Comparison of ENCODE assay signal across 8 cellular contexts in the genomic region with DNA sequence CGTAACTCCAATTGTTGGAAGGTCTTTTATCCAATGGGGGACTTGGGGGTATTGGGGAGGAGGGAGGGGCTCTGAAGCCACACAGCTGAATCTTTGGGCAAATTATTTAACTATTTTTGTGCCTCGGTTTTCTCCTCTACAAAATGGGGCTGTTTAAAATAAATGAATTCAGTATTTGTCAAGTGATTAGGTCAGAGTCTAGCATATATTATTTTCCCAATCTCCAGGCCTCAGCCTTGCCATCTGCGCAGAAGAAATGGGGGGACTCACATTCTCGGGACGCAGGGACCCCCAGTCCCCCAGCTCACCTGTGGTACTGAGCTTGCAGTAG. TPM values are rescaled to one million over a fixed set of nuclear protein-coding genes. Genes with fewer than 3 reads are reported as not detected.
DNase-seq lines count a peak whose midpoint lies in the region; ATAC-seq and TF ChIP-seq lines count a peak whose summit lies in the region.

No MANE protein-coding gene starts in this region.

- H3K27me3 ChIP-seq in dorsolateral prefrontal cortex, result no peaks in the 10 kb centered on the region

- H3K27me3 Mint-ChIP-seq in natural killer cell (ENCODE audit: low read depth in 2 of 2), result no peaks in the 10 kb centered on the region

- H3K27ac ChIP-seq in dorsolateral prefrontal cortex, result peak overlapping the region; percentile 61 to 98 (median 95)

- intact Hi-C loops in dorsolateral prefrontal cortex (cut with DNase I), result no loop called here
- intact Hi-C loops in natural killer cell (cut with micrococcal nuclease), result no loop called here

- DNase-seq in AG09309 (ENCODE audit: low read depth), result no peak
- no peak for DNase-seq in LNCaP clone FGC (ENCODE audit: low read depth)
- DNase-seq in dorsolateral prefrontal cortex, result no peak
- no peak for DNase-seq in natural killer cell
- no peak for DNase-seq in AG20443 (ENCODE audit: low spot score)
- DNase-seq in islet precursor cell, result no peak
- DNase-seq in activated effector memory CD4-positive, alpha-beta T cell treated with anti-CD3 and anti-CD28 coated beads, Interleukin-2, amount 50 U/mL, for 16 hours, result no peak

- H3K27ac Mint-ChIP-seq in natural killer cell, result peak overlapping the region; percentile 80 to 85

- H3K36me3 Mint-ChIP-seq in natural killer cell, result no peaks in the 10 kb centered on the region

- H3K4me3 ChIP-seq in AG09309 (ENCODE audit: control insufficient read depth, low read depth, low read length), result peak overlapping the region; percentile 98
- peak overlapping the region; percentile 77 for H3K4me3 ChIP-seq in LNCaP clone FGC (ENCODE audit: low read depth, low read length)
- H3K4me3 ChIP-seq in dorsolateral prefrontal cortex, result peak overlapping the region; percentile 61 to 95 (median 85)

- ATAC-seq in natural killer cell (peak in 1 of 3 donors; percentile 1), GM19351 (IDR thresholded peaks at IDR 0.05; ENCODE audit: unreplicated experiment) (no peak)

- H3K4me1 Mint-ChIP-seq in natural killer cell, result peaks cover 13 to 57% of the 10 kb centered on the region in 2 donors

- peak overlapping the region; percentile 86 for H3K4me3 Mint-ChIP-seq in natural killer cell

- no peak for TF ChIP-seq CTCF in AG09309 (IDR thresholded peaks at IDR 0.05; ENCODE audit: control insufficient read depth, insufficient read depth, low read depth, low read length, missing control alignments)
- TF ChIP-seq CTCF in LNCaP clone FGC (IDR thresholded peaks at IDR 0.05; ENCODE audit: control insufficient read depth, extremely low read depth, insufficient read depth), result no peak
- no peak for TF ChIP-seq CTCF in dorsolateral prefrontal cortex (IDR thresholded peaks at IDR 0.05 in 54 of 56, conservative IDR thresholded peaks at IDR 0.05 in 2 of 56; ENCODE audit: low read depth in 1 of 56, partially characterized antibody in 56 of 56)
- no peak for TF ChIP-seq CTCF in natural killer cell (IDR thresholded peaks at IDR 0.05)

- no peaks in the 10 kb centered on the region for H3K9me3 Mint-ChIP-seq in natural killer cell

RNA-seq across cellular contexts. Expression of a gene that starts 1.5 kb away (rescaled TPM):
- total RNA-seq in dorsolateral prefrontal cortex (100 to 1,000 TPM; 425 to 952 (median 709) TPM), natural killer cell (1,000 to 10,000 TPM in 1 of 3 donors, 100 to 1,000 TPM in 2; 943 to 1,012 (median 968) TPM)

RNA-seq across cellular contexts. Expression of a gene that starts 31.7 kb away (rescaled TPM):
- total RNA-seq in dorsolateral prefrontal cortex (10 to 100 TPM; 20.7 to 66.1 (median 34.1) TPM), natural killer cell (1 to 10 TPM; 6.1 to 8.8 (median 8.2) TPM)

RNA-seq across cellular contexts. Expression of a gene that starts 33.3 kb away (rescaled TPM):
- total RNA-seq in dorsolateral prefrontal cortex (100 to 1,000 TPM in 1 of 120 experiments, 10 to 100 TPM in 119; 48.7 to 103 (median 61.3) TPM), natural killer cell (under 1 TPM; 0.24 to 0.60 (median 0.29) TPM)

Comparison
In these comparisons a context has a peak if more than half of its experiments do, and no peak if none do; other contexts are left out.
1. RNA of a gene that starts 33.3 kb away (total RNA-seq): 48.7 to 103 TPM in dorsolateral prefrontal cortex; 0.24 to 0.60 TPM in natural killer cell; every median in the first group is over 10 times any median in the second.
2. Peak in every context shown above with its lines, with median percentiles within 50 percentile points of each other: H3K4me3 ChIP-seq.